ENCODE assay signal across 10 cellular contexts in genomic region chr6:71107935-71108420, GRCh38.
DNase-seq lines count a peak whose midpoint lies in the region; ATAC-seq and TF ChIP-seq lines count a peak whose summit lies in the region.
"Had no signal": no experiment of that assay in that cellular context is flagged by ENCODE, and none has a peak within 500 bp of the region (broad histone marks: within the 10 kb centered on the region; RNA-seq: fewer than 3 reads in every experiment).

No MANE protein-coding gene starts in this region.

- H3K4me3 ChIP-seq in SK-N-SH (ENCODE audit: low read depth in 2 of 2, low read length in 1 of 2) (peak overlapping the region; percentile 21 to 57; a peak in 3 of 4 replicates), heart left ventricle (peak overlapping the region in 10 of 12 donors; percentile 7 to 46 (median 26)), smooth muscle cell (peak overlapping the region; percentile 36)

- H3K79me2 ChIP-seq in SK-N-SH (ENCODE audit: insufficient read depth) (no peaks in the 10 kb centered on the region), smooth muscle cell (ENCODE audit: low read depth) (no peaks in the 10 kb centered on the region)

- WGBS in SK-N-SH (ENCODE audit: low lambda C conversion rate), result 10% methylated on average over 5 of the region's 5 CpGs
- WGBS in heart left ventricle, 4 donors, result 6 to 11% (median 9%) methylated on average over 5 of the region's 5 CpGs
- 17% methylated on average over 5 of the region's 5 CpGs for WGBS in smooth muscle cell (ENCODE audit: low lambda C conversion rate)

- TF ChIP-seq CTCF in HFFc6 (IDR thresholded peaks at IDR 0.05) (no peak), SK-N-SH (IDR thresholded peaks at IDR 0.05) (no peak), heart left ventricle (IDR thresholded peaks at IDR 0.05) (no peak), smooth muscle cell (IDR thresholded peaks at IDR 0.05; ENCODE audit: borderline replicate concordance, insufficient read depth, poor library complexity, severe bottlenecking) (no peak)

- H3K36me3 Mint-ChIP-seq in HFFc6 (ENCODE audit: low read depth), result no peaks in the 10 kb centered on the region
- no peaks in the 10 kb centered on the region for H3K36me3 Mint-ChIP-seq in activated CD4-positive, alpha-beta memory T cell treated with anti-CD3 and anti-CD28 coated beads, Interleukin-2, amount 10 ng/mL, durations not matched to agents 7 days and 5 days (ENCODE audit: low read depth)
- H3K36me3 Mint-ChIP-seq: activated naive CD8-positive, alpha-beta T cell treated with anti-CD3 and anti-CD28 coated beads, Interleukin-2, amount 10 ng/mL, durations not matched to agents 7 days and 5 days had no signal

- DNase-seq in HFFc6, result peak; percentile 62
- DNase-seq in SK-N-SH, result no peak
- peak in 4 of 5 donors; percentile 27 to 31 (median 28) for DNase-seq in heart left ventricle
- DNase-seq in smooth muscle cell (lab: John Stamatoyannopoulos, UW; ENCODE audit: unreplicated experiment), result no peak
- DNase-seq in AML-193 (lab: John Stamatoyannopoulos, UW), result no peak
- DNase-seq in NK-92 treated with Interleukin-12 subunit alpha and Interleukin-12 subunit beta, amount 100 ng/mL, for 24 hours (lab: John Stamatoyannopoulos, UW), result no peak
- no peak for DNase-seq in activated CD4-positive, alpha-beta memory T cell treated with anti-CD3 and anti-CD28 coated beads, Interleukin-2, amount 10 ng/mL, durations not matched to agents 7 days and 5 days
- DNase-seq: activated naive CD8-positive, alpha-beta T cell treated with anti-CD3 and anti-CD28 coated beads, Interleukin-2, amount 10 ng/mL, durations not matched to agents 7 days and 5 days; NCI-H187 treated with DMSO at 0.1 percent for 48 hours had no signal

- POLR2A ChIA-PET in SK-N-SH (lab: Yijun Ruan, JAX), result no interaction called here
- POLR2A ChIA-PET in activated CD4-positive, alpha-beta memory T cell treated with anti-CD3 and anti-CD28 coated beads, Interleukin-2, amount 10 ng/mL, durations not matched to agents 7 days and 5 days (lab: Charles Lee), result no interaction called here

- H3K4me1 ChIP-seq in SK-N-SH (ENCODE audit: control insufficient read depth in 1 of 2, insufficient read depth in 2 of 2, low read depth in 1 of 2, low read length in 1 of 2) (no peaks in the 10 kb centered on the region; a peak in 1 of 4 replicates), heart left ventricle (peaks cover 0 to 31% (median 13%) of the 10 kb centered on the region in 12 donors), smooth muscle cell (ENCODE audit: low read depth) (peaks cover 7% of the 10 kb centered on the region)

- no peaks in the 10 kb centered on the region for H4K20me1 ChIP-seq in SK-N-SH (ENCODE audit: insufficient read depth)
- H4K20me1 ChIP-seq in smooth muscle cell (ENCODE audit: low read depth), result no peaks in the 10 kb centered on the region

- CTCF ChIA-PET in SK-N-SH (lab: Yijun Ruan, JAX), result interaction anchor here (0.7 to 1.5 kb wide), 2 partner anchors 8 to 17 kb away, joined by 3 read pairs; no protein-coding TSS in a partner anchor
- CTCF ChIA-PET in activated CD4-positive, alpha-beta memory T cell treated with anti-CD3 and anti-CD28 coated beads, Interleukin-2, amount 10 ng/mL, durations not matched to agents 7 days and 5 days (lab: Charles Lee), result interaction anchor here (1.5 kb wide), 1 partner anchor 24 kb away, joined by 3 read pairs; no protein-coding TSS in a partner anchor

- no peaks in the 10 kb centered on the region for H3K9me3 Mint-ChIP-seq in HFFc6
- no peaks in the 10 kb centered on the region for H3K9me3 Mint-ChIP-seq in activated CD4-positive, alpha-beta memory T cell treated with anti-CD3 and anti-CD28 coated beads, Interleukin-2, amount 10 ng/mL, durations not matched to agents 7 days and 5 days
- H3K9me3 Mint-ChIP-seq: activated naive CD8-positive, alpha-beta T cell treated with anti-CD3 and anti-CD28 coated beads, Interleukin-2, amount 10 ng/mL, durations not matched to agents 7 days and 5 days had no signal

- no peak for TF ChIP-seq EP300 in SK-N-SH (IDR thresholded peaks at IDR 0.05; ENCODE audit: borderline replicate concordance in 1 of 2, low read depth in 1 of 2, low read length in 1 of 2)

- peak overlapping the region; percentile 60 for H3K27ac Mint-ChIP-seq in HFFc6
- no peak overlapping the region for H3K27ac Mint-ChIP-seq in activated CD4-positive, alpha-beta memory T cell treated with anti-CD3 and anti-CD28 coated beads, Interleukin-2, amount 10 ng/mL, durations not matched to agents 7 days and 5 days
- H3K27ac Mint-ChIP-seq: activated naive CD8-positive, alpha-beta T cell treated with anti-CD3 and anti-CD28 coated beads, Interleukin-2, amount 10 ng/mL, durations not matched to agents 7 days and 5 days had no signal

- no peak for TF ChIP-seq POLR2A in heart left ventricle (IDR thresholded peaks at IDR 0.05)

- H3F3A ChIP-seq in SK-N-SH (replicated peaks; ENCODE audit: insufficient read depth) (peaks cover 13% of the 10 kb centered on the region), smooth muscle cell (ENCODE audit: low read depth) (peaks cover 7% of the 10 kb centered on the region)

- H3K27me3 Mint-ChIP-seq in HFFc6 (ENCODE audit: insufficient read depth), result peaks cover 7% of the 10 kb centered on the region
- no peaks in the 10 kb centered on the region for H3K27me3 Mint-ChIP-seq in activated CD4-positive, alpha-beta memory T cell treated with anti-CD3 and anti-CD28 coated beads, Interleukin-2, amount 10 ng/mL, durations not matched to agents 7 days and 5 days

- no peak for TF ChIP-seq RAD21 in SK-N-SH (IDR thresholded peaks at IDR 0.05; ENCODE audit: low read length)

- no peaks in the 10 kb centered on the region for H3K36me3 ChIP-seq in SK-N-SH (replicated peaks in 1 of 2; ENCODE audit: control insufficient read depth in 1 of 2, insufficient read depth in 2 of 2, low read length in 1 of 2)
- no peaks in the 10 kb centered on the region for H3K36me3 ChIP-seq in heart left ventricle
- no peaks in the 10 kb centered on the region for H3K36me3 ChIP-seq in smooth muscle cell (ENCODE audit: low read depth)

- H3K9me3 ChIP-seq in SK-N-SH, result no peaks in the 10 kb centered on the region
- no peaks in the 10 kb centered on the region for H3K9me3 ChIP-seq in heart left ventricle
- H3K9me3 ChIP-seq in smooth muscle cell (replicated peaks; ENCODE audit: low read depth), result no peaks in the 10 kb centered on the region

- H3K27me3 ChIP-seq in SK-N-SH (ENCODE audit: insufficient read depth) (no peaks in the 10 kb centered on the region), heart left ventricle (no peaks in the 10 kb centered on the region), smooth muscle cell (ENCODE audit: low read depth) (no peaks in the 10 kb centered on the region)

- peaks cover 23% of the 10 kb centered on the region for H3K4me1 Mint-ChIP-seq in HFFc6 (ENCODE audit: low read depth)
- H3K4me1 Mint-ChIP-seq in activated CD4-positive, alpha-beta memory T cell treated with anti-CD3 and anti-CD28 coated beads, Interleukin-2, amount 10 ng/mL, durations not matched to agents 7 days and 5 days, result no peaks in the 10 kb centered on the region
- H3K4me1 Mint-ChIP-seq: activated naive CD8-positive, alpha-beta T cell treated with anti-CD3 and anti-CD28 coated beads, Interleukin-2, amount 10 ng/mL, durations not matched to agents 7 days and 5 days had no signal

- peak overlapping the region; percentile 77 for H2AFZ ChIP-seq in SK-N-SH (ENCODE audit: low read depth)
- peak overlapping the region; percentile 31 for H2AFZ ChIP-seq in smooth muscle cell (ENCODE audit: low read depth)

- peak; percentile 90 to 97 (median 91) for ATAC-seq in heart left ventricle
- no peak for ATAC-seq in GM19328 (IDR thresholded peaks at IDR 0.05; ENCODE audit: unreplicated experiment)

- no peaks in the 10 kb centered on the region for H3K9me2 ChIP-seq in SK-N-SH

- H3K27ac ChIP-seq in SK-N-SH (ENCODE audit: low read depth in 2 of 2, low read length in 1 of 2) (peak overlapping the region in 1 of 2 experiments; percentile 43; a peak in 2 of 4 replicates), heart left ventricle (peak overlapping the region in 11 of 12 donors; percentile 8 to 72 (median 52)), smooth muscle cell (ENCODE audit: low read depth) (peak overlapping the region; percentile 89)

- intact Hi-C loops in heart left ventricle (cut with DNase I), result loop anchor here in 1 of 10 donors (2.0 kb wide), 1 partner anchor 25 kb away; no protein-coding TSS in a partner anchor

- H3K4me2 ChIP-seq in SK-N-SH (peak overlapping the region; percentile 66), smooth muscle cell (peak overlapping the region; percentile 79)

- H3K9ac ChIP-seq in SK-N-SH, result no peak overlapping the region; the same call in 1 of the 2 replicates
- peak overlapping the region; percentile 10 for H3K9ac ChIP-seq in smooth muscle cell (ENCODE audit: low read depth)

- H3K4me3 Mint-ChIP-seq in HFFc6, result peak overlapping the region; percentile 86
- no peak overlapping the region for H3K4me3 Mint-ChIP-seq in activated CD4-positive, alpha-beta memory T cell treated with anti-CD3 and anti-CD28 coated beads, Interleukin-2, amount 10 ng/mL, durations not matched to agents 7 days and 5 days
- H3K4me3 Mint-ChIP-seq: activated naive CD8-positive, alpha-beta T cell treated with anti-CD3 and anti-CD28 coated beads, Interleukin-2, amount 10 ng/mL, durations not matched to agents 7 days and 5 days had no signal

TF ChIP-seq in SK-N-SH, 30 proteins besides CTCF, POLR2A, EP300 and RAD21 (continues in another document):
- TF ChIP-seq, protein P1, sequence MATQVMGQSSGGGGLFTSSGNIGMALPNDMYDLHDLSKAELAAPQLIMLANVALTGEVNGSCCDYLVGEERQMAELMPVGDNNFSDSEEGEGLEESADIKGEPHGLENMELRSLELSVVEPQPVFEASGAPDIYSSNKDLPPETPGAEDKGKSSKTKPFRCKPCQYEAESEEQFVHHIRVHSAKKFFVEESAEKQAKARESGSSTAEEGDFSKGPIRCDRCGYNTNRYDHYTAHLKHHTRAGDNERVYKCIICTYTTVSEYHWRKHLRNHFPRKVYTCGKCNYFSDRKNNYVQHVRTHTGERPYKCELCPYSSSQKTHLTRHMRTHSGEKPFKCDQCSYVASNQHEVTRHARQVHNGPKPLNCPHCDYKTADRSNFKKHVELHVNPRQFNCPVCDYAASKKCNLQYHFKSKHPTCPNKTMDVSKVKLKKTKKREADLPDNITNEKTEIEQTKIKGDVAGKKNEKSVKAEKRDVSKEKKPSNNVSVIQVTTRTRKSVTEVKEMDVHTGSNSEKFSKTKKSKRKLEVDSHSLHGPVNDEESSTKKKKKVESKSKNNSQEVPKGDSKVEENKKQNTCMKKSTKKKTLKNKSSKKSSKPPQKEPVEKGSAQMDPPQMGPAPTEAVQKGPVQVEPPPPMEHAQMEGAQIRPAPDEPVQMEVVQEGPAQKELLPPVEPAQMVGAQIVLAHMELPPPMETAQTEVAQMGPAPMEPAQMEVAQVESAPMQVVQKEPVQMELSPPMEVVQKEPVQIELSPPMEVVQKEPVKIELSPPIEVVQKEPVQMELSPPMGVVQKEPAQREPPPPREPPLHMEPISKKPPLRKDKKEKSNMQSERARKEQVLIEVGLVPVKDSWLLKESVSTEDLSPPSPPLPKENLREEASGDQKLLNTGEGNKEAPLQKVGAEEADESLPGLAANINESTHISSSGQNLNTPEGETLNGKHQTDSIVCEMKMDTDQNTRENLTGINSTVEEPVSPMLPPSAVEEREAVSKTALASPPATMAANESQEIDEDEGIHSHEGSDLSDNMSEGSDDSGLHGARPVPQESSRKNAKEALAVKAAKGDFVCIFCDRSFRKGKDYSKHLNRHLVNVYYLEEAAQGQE (IDR thresholded peaks at IDR 0.05; ENCODE audit: low read depth, low read length), result no peak
- TF ChIP-seq MEF2A (IDR thresholded peaks at IDR 0.05; ENCODE audit: borderline replicate concordance, low read depth), result no peak

Comparison
In these comparisons a context has a peak if more than half of its experiments do, and no peak if none do; other contexts are left out.
1. DNase-seq: peak in HFFc6 (single experiment) and heart left ventricle (4 of 5); none in SK-N-SH (single experiment), smooth muscle cell (single experiment), AML-193 (0 of 2), NK-92 treated with Interleukin-12 subunit alpha and Interleukin-12 subunit beta, amount 100 ng/mL, for 24 hours (single experiment) and activated CD4-positive, alpha-beta memory T cell treated with anti-CD3 and anti-CD28 coated beads, Interleukin-2, amount 10 ng/mL, durations not matched to agents 7 days and 5 days (single experiment).
2. Peak in every context shown above with its lines, with median percentiles within 50 percentile points of each other: H3K4me3 ChIP-seq.